Comparison of ENCODE assay signal across 12 cellular contexts in the genomic region with DNA sequence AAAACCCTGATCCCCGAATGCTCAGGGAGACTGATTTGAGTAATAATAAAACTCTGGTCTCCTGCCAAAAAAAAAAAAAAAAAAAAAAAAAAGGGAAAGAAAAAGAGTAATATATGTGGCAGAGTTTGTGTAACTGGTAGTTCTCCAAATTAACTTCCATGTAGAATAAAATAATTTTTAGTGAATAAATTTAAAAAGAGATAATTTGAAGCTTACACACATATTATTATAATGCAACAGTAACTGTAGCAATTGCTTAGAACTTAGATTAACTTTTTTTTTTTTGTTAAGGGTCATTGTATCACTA. TPM values are rescaled to one million over a fixed set of nuclear protein-coding genes. Genes with fewer than 3 reads are reported as not detected.
A peak's percentile ranks its signal among the peaks of the same experiment; 100 is the strongest.
DNase-seq lines count a peak whose midpoint lies in the region; ATAC-seq and TF ChIP-seq lines count a peak whose summit lies in the region.
"Had no signal": no experiment of that assay in that cellular context is flagged by ENCODE, and none has a peak within 500 bp of the region (broad histone marks: within the 10 kb centered on the region; RNA-seq: fewer than 3 reads in every experiment).

No MANE protein-coding gene starts in this region.

- no peaks in the 10 kb centered on the region for H3K27me3 ChIP-seq in heart left ventricle
- H3K27me3 ChIP-seq in left lung: no peaks in the 10 kb centered on the region
- H3K27me3 ChIP-seq in suprapubic skin: no peaks in the 10 kb centered on the region
- no peaks in the 10 kb centered on the region for H3K27me3 ChIP-seq in ovary
- H3K27me3 ChIP-seq in thyroid gland: no peaks in the 10 kb centered on the region

- H3K36me3 Mint-ChIP-seq in activated T-helper 17 cell treated with anti-CD3 and anti-CD28 coated beads, Interleukin-2, amount 50 U/mL, for 72 hours (ENCODE audit: low read depth): no peaks in the 10 kb centered on the region

- no peak for TF ChIP-seq EP300 in suprapubic skin (IDR thresholded peaks at IDR 0.05)
- TF ChIP-seq EP300 in ovary (IDR thresholded peaks at IDR 0.05): no peak

- H3K4me1 ChIP-seq in heart left ventricle (peaks cover 6 to 43% (median 27%) of the 10 kb centered on the region in 12 donors), left lung (peaks cover 3 to 33% of the 10 kb centered on the region in 2 donors), suprapubic skin (peaks cover 27% of the 10 kb centered on the region), ovary (ENCODE audit: insufficient read depth) (no peaks in the 10 kb centered on the region), thyroid gland (peaks cover 0 to 21% of the 10 kb centered on the region in 2 donors)

- no peak for ATAC-seq in heart left ventricle
- no peak for ATAC-seq in Right ventricle myocardium superior (ENCODE audit: poor library complexity)
- ATAC-seq in activated T-helper 17 cell treated with anti-CD3 and anti-CD28 coated beads, Interleukin-2, amount 50 U/mL, for 72 hours (replicated peaks): no peak
- ATAC-seq in left lung: no peak

- H3K36me3 ChIP-seq in heart left ventricle: no peaks in the 10 kb centered on the region
- no peaks in the 10 kb centered on the region for H3K36me3 ChIP-seq in left lung
- no peaks in the 10 kb centered on the region for H3K36me3 ChIP-seq in suprapubic skin
- H3K36me3 ChIP-seq in ovary: no peaks in the 10 kb centered on the region
- no peaks in the 10 kb centered on the region for H3K36me3 ChIP-seq in thyroid gland

- H3K9me3 ChIP-seq in heart left ventricle (no peaks in the 10 kb centered on the region), left lung (no peaks in the 10 kb centered on the region), suprapubic skin (no peaks in the 10 kb centered on the region), ovary (no peaks in the 10 kb centered on the region), thyroid gland (no peaks in the 10 kb centered on the region)

- peak overlapping the region; percentile 90 for H3K27ac Mint-ChIP-seq in activated T-helper 17 cell treated with anti-CD3 and anti-CD28 coated beads, Interleukin-2, amount 50 U/mL, for 72 hours
- H3K27ac Mint-ChIP-seq: memory B cell had no signal

- peak overlapping the region; percentile 73 for H3K4me3 Mint-ChIP-seq in activated T-helper 17 cell treated with anti-CD3 and anti-CD28 coated beads, Interleukin-2, amount 50 U/mL, for 72 hours
- H3K4me3 Mint-ChIP-seq: memory B cell had no signal

- peak overlapping the region; percentile 35 to 91 (median 80) for H3K27ac ChIP-seq in heart left ventricle
- peak overlapping the region; percentile 71 to 74 for H3K27ac ChIP-seq in left lung
- H3K27ac ChIP-seq in suprapubic skin: peak overlapping the region; percentile 26
- H3K27ac ChIP-seq in ovary: no peak overlapping the region
- no peak overlapping the region for H3K27ac ChIP-seq in thyroid gland
- H3K27ac ChIP-seq: VCaP had no signal

- intact Hi-C loops in heart left ventricle (cut with DNase I): no loop called here
- intact Hi-C loops in Right ventricle myocardium superior (cut with DNase I): no loop called here
- intact Hi-C loops in left lung (cut with DNase I): no loop called here
- intact Hi-C loops in ovary (cut with DNase I): no loop called here
- intact Hi-C loops in thyroid gland (cut with DNase I): no loop called here

- no peaks in the 10 kb centered on the region for H3K9me3 Mint-ChIP-seq in activated T-helper 17 cell treated with anti-CD3 and anti-CD28 coated beads, Interleukin-2, amount 50 U/mL, for 72 hours
- H3K9me3 Mint-ChIP-seq: memory B cell; stimulated activated naive CD8-positive, alpha-beta T cell treated with anti-CD3 and anti-CD28 coated beads, Interleukin-15, amount 100 ng/mL, for 72 hours had no signal

- H3K4me3 ChIP-seq in heart left ventricle (no peak overlapping the region), left lung (no peak overlapping the region), suprapubic skin (no peak overlapping the region), ovary (no peak overlapping the region), thyroid gland (replicated peaks in 1 of 3) (no peak overlapping the region)

- WGBS in heart left ventricle, 4 donors: 20 to 37% (median 25%) methylated on average over 1 of the region's 1 CpG
- 5% methylated on average over 1 of the region's 1 CpG for WGBS in suprapubic skin
- 3 to 20% (median 6%) methylated on average over 1 of the region's 1 CpG for WGBS in ovary, 3 donors
- WGBS in thyroid gland, 2 donors: 37 to 68% methylated on average over 1 of the region's 1 CpG

- no peaks in the 10 kb centered on the region for H3K27me3 Mint-ChIP-seq in activated T-helper 17 cell treated with anti-CD3 and anti-CD28 coated beads, Interleukin-2, amount 50 U/mL, for 72 hours
- H3K27me3 Mint-ChIP-seq: memory B cell; stimulated activated naive CD8-positive, alpha-beta T cell treated with anti-CD3 and anti-CD28 coated beads, Interleukin-15, amount 100 ng/mL, for 72 hours had no signal

- no peak for DNase-seq in heart left ventricle
- no peak for DNase-seq in Right ventricle myocardium superior
- DNase-seq in left lung: no peak
- DNase-seq in suprapubic skin (ENCODE audit: low spot score in 2 of 2): no peak
- no peak for DNase-seq in ovary
- DNase-seq in thyroid gland: no peak
- DNase-seq in GM19240 (ENCODE audit: insufficient read length, low spot score): no peak
- DNase-seq: NCI-H1694 had no signal

- H3K4me1 Mint-ChIP-seq in activated T-helper 17 cell treated with anti-CD3 and anti-CD28 coated beads, Interleukin-2, amount 50 U/mL, for 72 hours: peaks cover 20% of the 10 kb centered on the region
- H3K4me1 Mint-ChIP-seq: memory B cell had no signal

- no peak for TF ChIP-seq CTCF in heart left ventricle (IDR thresholded peaks at IDR 0.05)
- no peak for TF ChIP-seq CTCF in left lung (IDR thresholded peaks at IDR 0.05)
- no peak for TF ChIP-seq CTCF in suprapubic skin (IDR thresholded peaks at IDR 0.05)
- TF ChIP-seq CTCF in ovary (IDR thresholded peaks at IDR 0.05): no peak
- TF ChIP-seq CTCF in thyroid gland (IDR thresholded peaks at IDR 0.05): no peak

- TF ChIP-seq POLR2A in heart left ventricle (IDR thresholded peaks at IDR 0.05) (no peak), suprapubic skin (IDR thresholded peaks at IDR 0.05) (no peak), ovary (IDR thresholded peaks at IDR 0.05) (no peak), thyroid gland (IDR thresholded peaks at IDR 0.05) (no peak)

RNA-seq across cellular contexts. Expression of a gene that starts 11.0 kb away (rescaled TPM):
- total RNA-seq in heart left ventricle (10 to 100 TPM; 31.0 to 58.0 (median 47.7) TPM), Right ventricle myocardium superior (46.5 TPM), left lung (10 to 100 TPM; 47.6 to 51.6 TPM), suprapubic skin (10 to 100 TPM; 17.1 to 35.2 (median 26.4) TPM), ovary (10 to 100 TPM; 23.0 to 37.9 (median 30.7) TPM), thyroid gland (100 to 1,000 TPM in 2 of 4 donors, 10 to 100 TPM in 2; 37.8 to 579 (median 144) TPM)
- polyA plus RNA-seq in heart left ventricle (10 to 100 TPM; 56.8 to 70.9 TPM), ovary (10 to 100 TPM; 28.2 to 30.1 TPM)
- total RNA-seq in activated T-helper 17 cell treated with anti-CD3 and anti-CD28 coated beads, Interleukin-2, amount 50 U/mL, for 72 hours: 10 to 100 TPM; 65.8 to 74.7 TPM

RNA-seq across cellular contexts. Expression of a gene that starts 38.6 kb away (rescaled TPM):
- total RNA-seq in heart left ventricle (10 to 100 TPM in 6 of 9 donors, 1 to 10 TPM in 3; 5.5 to 19.6 (median 11.4) TPM), Right ventricle myocardium superior (9.6 TPM), left lung (10 to 100 TPM; 15.4 to 18.9 TPM), suprapubic skin (1 to 10 TPM; 3.9 to 9.0 (median 6.4) TPM), ovary (10 to 100 TPM; 14.8 to 36.8 (median 23.0) TPM), thyroid gland (10 to 100 TPM in 1 of 4 donors, 1 to 10 TPM in 3; 5.6 to 14.4 (median 9.6) TPM)
- polyA plus RNA-seq in heart left ventricle (1 to 10 TPM; 3.6 to 6.6 TPM), ovary (10 to 100 TPM in 1 of 2 donors, 1 to 10 TPM in 1; 5.2 to 20.2 TPM)
- 1 to 10 TPM in 1 of 2 donors, under 1 TPM in 1; 0.26 to 1.5 TPM for total RNA-seq in activated T-helper 17 cell treated with anti-CD3 and anti-CD28 coated beads, Interleukin-2, amount 50 U/mL, for 72 hours

Comparison
In these comparisons a context has a peak if more than half of its experiments do, and no peak if none do; other contexts are left out.
1. H3K27ac ChIP-seq: peak in heart left ventricle (12 of 12), left lung (2 of 2) and suprapubic skin (single experiment); none in ovary (0 of 2) and thyroid gland (0 of 3).